In the genomic region with DNA sequence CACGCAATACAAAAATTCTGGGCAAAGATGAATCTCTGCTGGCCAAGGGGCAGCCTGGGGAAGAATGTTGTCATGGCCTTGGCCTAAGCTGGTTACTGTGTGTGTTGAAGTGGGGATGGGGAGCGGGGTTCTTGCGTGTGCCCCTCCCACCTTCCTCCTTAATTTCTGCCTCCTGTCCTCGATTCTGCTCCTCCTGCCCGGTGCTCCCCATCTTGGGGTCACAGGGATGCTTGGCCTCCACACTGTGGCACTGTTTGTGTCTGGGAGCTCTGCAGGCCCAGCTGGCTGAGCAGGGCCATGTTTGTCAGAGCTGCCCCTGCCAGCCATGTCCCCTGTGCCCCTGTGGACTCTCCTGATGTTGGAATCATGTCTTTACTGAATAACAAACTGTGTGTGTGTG, we compare ENCODE assay signal across 24 cellular contexts.
"Had no signal": no experiment of that assay in that cellular context is flagged by ENCODE, and none has a peak within 500 bp of the region (broad histone marks: within the 10 kb centered on the region; RNA-seq: fewer than 3 reads in every experiment).

No MANE protein-coding gene starts in this region.

- H3K27ac ChIP-seq: colonic mucosa, epithelial cell of prostate, esophagus squamous epithelium, gastroesophageal sphincter had no signal

- H3K9me3 Mint-ChIP-seq: activated naive CD4-positive, alpha-beta T cell treated with anti-CD3 and anti-CD28 coated beads, Interleukin-2, amount 50 U/mL, for 24 hours; activated T-helper 1 cell treated with anti-CD3 and anti-CD28 coated beads, Interleukin-12 subunit alpha, Interleukin-12 subunit beta, Interleukin-2, Interleukin-4 antibody, amounts not matched to agents 30 ng/mL and 10 ng/mL and 1 ng/mL, durations not matched to agents 14 hours and 24 hours and 36 hours had no signal

- H3K36me3 ChIP-seq: colonic mucosa, esophagus squamous epithelium, gastroesophageal sphincter had no signal

- H3K4me1 Mint-ChIP-seq: activated CD4-positive, alpha-beta T cell treated with anti-CD3 and anti-CD28 coated beads for 36 hours; activated naive CD4-positive, alpha-beta T cell treated with anti-CD3 and anti-CD28 coated beads, Interleukin-2, amount 50 U/mL, for 24 hours; activated naive CD8-positive, alpha-beta T cell treated with anti-CD3 and anti-CD28 coated beads for 36 hours had no signal

- H3K27me3 Mint-ChIP-seq: activated CD4-positive, alpha-beta T cell treated with anti-CD3 and anti-CD28 coated beads for 36 hours; activated CD4-positive, alpha-beta T cell treated with anti-CD3 and anti-CD28 coated beads, Interleukin-2, amount 10 ng/mL, durations not matched to agents 24 days and 14 days; activated CD8-positive, alpha-beta memory T cell treated with anti-CD3 and anti-CD28 coated beads, Interleukin-2, amount 10 ng/mL, durations not matched to agents 7 days and 5 days; activated naive CD4-positive, alpha-beta T cell treated with anti-CD3 and anti-CD28 coated beads, Interleukin-2, amount 50 U/mL, for 24 hours; activated naive CD8-positive, alpha-beta T cell treated with anti-CD3 and anti-CD28 coated beads for 36 hours had no signal

- ATAC-seq: activated CD4-positive, alpha-beta T cell treated with anti-CD3 and anti-CD28 coated beads for 36 hours; activated CD8-positive, alpha-beta memory T cell treated with anti-CD3 and anti-CD28 coated beads, Interleukin-2, amount 10 ng/mL, durations not matched to agents 7 days and 5 days; activated CD8-positive, alpha-beta T cell treated with anti-CD3 and anti-CD28 coated beads, Interleukin-2, amount 10 ng/mL, durations not matched to agents 7 days and 5 days; gastroesophageal sphincter had no signal

- H3K4me1 ChIP-seq: gastroesophageal sphincter had no signal

- DNase-seq: activated CD4-positive, alpha-beta memory T cell treated with anti-CD3 and anti-CD28 coated beads for 36 hours; activated CD4-positive, alpha-beta T cell treated with anti-CD3 and anti-CD28 coated beads for 36 hours; activated CD4-positive, alpha-beta T cell treated with anti-CD3 and anti-CD28 coated beads, Interleukin-2, amount 10 ng/mL, durations not matched to agents 24 days and 14 days; activated CD4-positive, CD25-positive, alpha-beta regulatory T cell; activated CD4-positive, CD25-positive, alpha-beta regulatory T cell treated with anti-CD3 and anti-CD28 coated beads, Interleukin-2, amount 50 U/mL, for 72 hours; activated CD8-positive, alpha-beta memory T cell treated with anti-CD3 and anti-CD28 coated beads, Interleukin-2, amount 10 ng/mL, durations not matched to agents 7 days and 5 days; activated CD8-positive, alpha-beta memory T cell treated with anti-CD3 and anti-CD28 coated beads, Interleukin-2, amount 50 U/mL, for 4 hours; activated CD8-positive, alpha-beta T cell treated with anti-CD3 and anti-CD28 coated beads, Interleukin-2, amount 10 ng/mL, durations not matched to agents 7 days and 5 days; activated effector memory CD4-positive, alpha-beta T cell treated with anti-CD3 and anti-CD28 coated beads, Interleukin-2, amount 50 U/mL, for 16 hours; activated naive CD4-positive, alpha-beta T cell treated with anti-CD3 and anti-CD28 coated beads for 36 hours; activated naive CD8-positive, alpha-beta T cell treated with anti-CD3 and anti-CD28 coated beads for 36 hours; activated T-cell treated with anti-CD3 and anti-CD28 coated beads, Interleukin-2, amount 50 U/mL, for 1 hour; activated T-cell treated with anti-CD3 and anti-CD28 coated beads, Interleukin-2, amount 50 U/mL, for 48 hours; amniotic stem cell; colonic mucosa; effector CD8-positive, alpha-beta T cell; esophagus squamous epithelium; foreskin melanocyte; T-helper 2 cell had no signal

- H3K4me3 Mint-ChIP-seq: activated CD4-positive, alpha-beta memory T cell treated with anti-CD3 and anti-CD28 coated beads for 36 hours; activated CD4-positive, alpha-beta T cell treated with anti-CD3 and anti-CD28 coated beads for 36 hours; activated CD4-positive, alpha-beta T cell treated with anti-CD3 and anti-CD28 coated beads, Interleukin-2, amount 10 ng/mL, durations not matched to agents 24 days and 14 days; activated CD8-positive, alpha-beta memory T cell treated with anti-CD3 and anti-CD28 coated beads, Interleukin-2, amount 10 ng/mL, durations not matched to agents 7 days and 5 days; activated CD8-positive, alpha-beta T cell treated with anti-CD3 and anti-CD28 coated beads, Interleukin-2, amount 10 ng/mL, durations not matched to agents 7 days and 5 days; activated naive CD4-positive, alpha-beta T cell treated with anti-CD3 and anti-CD28 coated beads for 36 hours; activated naive CD4-positive, alpha-beta T cell treated with anti-CD3 and anti-CD28 coated beads, Interleukin-2, amount 50 U/mL, for 24 hours; activated naive CD8-positive, alpha-beta T cell treated with anti-CD3 and anti-CD28 coated beads for 36 hours; activated T-helper 1 cell treated with anti-CD3 and anti-CD28 coated beads, Interleukin-12 subunit alpha, Interleukin-12 subunit beta, Interleukin-2, Interleukin-4 antibody, amounts not matched to agents 30 ng/mL and 10 ng/mL and 1 ng/mL, durations not matched to agents 14 hours and 24 hours and 36 hours had no signal

- H3K4me3 ChIP-seq: colonic mucosa, esophagus squamous epithelium, gastroesophageal sphincter had no signal

- H3K36me3 Mint-ChIP-seq: activated CD4-positive, alpha-beta memory T cell treated with anti-CD3 and anti-CD28 coated beads for 36 hours; activated CD8-positive, alpha-beta memory T cell treated with anti-CD3 and anti-CD28 coated beads, Interleukin-2, amount 10 ng/mL, durations not matched to agents 7 days and 5 days; activated naive CD8-positive, alpha-beta T cell treated with anti-CD3 and anti-CD28 coated beads for 36 hours had no signal

- H3K9me3 ChIP-seq: colonic mucosa, esophagus squamous epithelium, gastroesophageal sphincter had no signal

- H3K27ac Mint-ChIP-seq: activated CD4-positive, alpha-beta memory T cell treated with anti-CD3 and anti-CD28 coated beads for 36 hours; activated CD4-positive, alpha-beta T cell treated with anti-CD3 and anti-CD28 coated beads for 36 hours; activated CD4-positive, alpha-beta T cell treated with anti-CD3 and anti-CD28 coated beads, Interleukin-2, amount 10 ng/mL, durations not matched to agents 24 days and 14 days; activated CD8-positive, alpha-beta memory T cell treated with anti-CD3 and anti-CD28 coated beads, Interleukin-2, amount 10 ng/mL, durations not matched to agents 7 days and 5 days; activated CD8-positive, alpha-beta T cell treated with anti-CD3 and anti-CD28 coated beads, Interleukin-2, amount 10 ng/mL, durations not matched to agents 7 days and 5 days; activated naive CD4-positive, alpha-beta T cell treated with anti-CD3 and anti-CD28 coated beads for 36 hours; activated naive CD4-positive, alpha-beta T cell treated with anti-CD3 and anti-CD28 coated beads, Interleukin-2, amount 50 U/mL, for 24 hours; activated naive CD8-positive, alpha-beta T cell treated with anti-CD3 and anti-CD28 coated beads for 36 hours; activated T-helper 1 cell treated with anti-CD3 and anti-CD28 coated beads, Interleukin-12 subunit alpha, Interleukin-12 subunit beta, Interleukin-2, Interleukin-4 antibody, amounts not matched to agents 30 ng/mL and 10 ng/mL and 1 ng/mL, durations not matched to agents 14 hours and 24 hours and 36 hours; activated T-helper 2 cell treated with anti-CD3 and anti-CD28 coated beads, Interferon-gamma antibody, Interleukin-2, Interleukin-4, amounts not matched to agents 10 μg/mL and 5 μg/mL and 100 μg/mL, durations not matched to agents 14 hours and 24 hours and 36 hours had no signal

- H3K27me3 ChIP-seq: colonic mucosa, gastroesophageal sphincter had no signal
